Comparison of ENCODE assay signal across 30 cellular contexts in the genomic region with DNA sequence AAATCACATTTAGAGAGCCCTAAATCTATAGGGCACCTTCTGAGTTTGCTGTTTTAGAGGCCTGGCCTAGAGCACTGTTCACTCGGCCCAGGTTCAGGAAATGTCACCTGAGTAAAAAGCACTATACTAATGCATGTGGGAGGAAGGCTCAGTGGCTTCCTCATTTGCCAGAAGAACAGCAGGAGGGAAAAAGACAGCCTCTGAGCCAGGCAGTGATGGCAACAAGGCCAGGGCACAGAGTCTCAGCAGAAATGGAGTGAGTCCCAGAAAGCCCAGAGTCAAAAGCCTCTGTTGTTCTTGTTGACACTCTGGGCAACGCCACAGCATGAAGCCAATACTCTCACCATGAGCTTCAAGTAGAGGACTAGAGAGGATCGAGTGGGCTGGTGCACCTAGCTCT. TPM values are rescaled to one million over a fixed set of nuclear protein-coding genes. Genes with fewer than 3 reads are reported as not detected.
"Had no signal": no experiment of that assay in that cellular context is flagged by ENCODE, and none has a peak within 500 bp of the region (broad histone marks: within the 10 kb centered on the region; RNA-seq: fewer than 3 reads in every experiment).

No MANE protein-coding gene starts in this region.

- H3K9me3 ChIP-seq: adrenal gland, ascending aorta, colonic mucosa, esophagus squamous epithelium, gastrocnemius medialis, mucosa of descending colon, right lobe of liver, suprapubic skin, uterus had no signal

- H3K27me3 ChIP-seq: adrenal gland, ascending aorta, brain microvascular endothelial cell, colonic mucosa, esophagus squamous epithelium, gastrocnemius medialis, right lobe of liver, suprapubic skin, uterus had no signal

- DNase-seq: activated B cell treated with CpG ODN at 0.5 μM for 24 hours; activated CD4-positive, alpha-beta T cell treated with anti-CD3 and anti-CD28 coated beads for 36 hours; activated CD4-positive, alpha-beta T cell treated with anti-CD3 and anti-CD28 coated beads, Interleukin-2, amount 50 U/mL, for 48 hours; activated CD8-positive, alpha-beta memory T cell treated with anti-CD3 and anti-CD28 coated beads, Interleukin-2, amount 50 U/mL, for 48 hours; activated naive CD4-positive, alpha-beta T cell; activated T-cell treated with anti-CD3 and anti-CD28 coated beads, Interleukin-2, amount 50 U/mL, for 4 hours; adrenal gland; brain microvascular endothelial cell; colonic mucosa; endodermal cell; esophagus squamous epithelium; gastrocnemius medialis; left colon; mesenchymal stem cell; mucosa of descending colon; nephron progenitor cell; right lobe of liver; stimulated activated CD4-positive, alpha-beta T cell treated with anti-CD3 and anti-CD28 coated beads, Interleukin-1b, Interleukin-23, amount 100 ng/mL, for 48 hours; stimulated activated naive CD8-positive, alpha-beta T cell treated with anti-CD3 and anti-CD28 coated beads, Interleukin-15, amount 100 ng/mL, for 72 hours; T-helper 9 cell; trophoblast cell; uterus had no signal

- H3K4me1 ChIP-seq: adrenal gland, ascending aorta, colonic mucosa, esophagus squamous epithelium, gastrocnemius medialis, parathyroid adenoma, right lobe of liver, suprapubic skin, uterus had no signal

- H3K27ac ChIP-seq: adrenal gland, ascending aorta, brain microvascular endothelial cell, colonic mucosa, esophagus squamous epithelium, gastrocnemius medialis, parathyroid adenoma, right lobe of liver, skin epidermis, suprapubic skin, uterus had no signal

- H3K36me3 ChIP-seq: adrenal gland, ascending aorta, brain microvascular endothelial cell, colonic mucosa, esophagus squamous epithelium, gastrocnemius medialis, right lobe of liver, suprapubic skin, uterus had no signal

- H3K4me3 ChIP-seq: adrenal gland, ascending aorta, colonic mucosa, dorsolateral prefrontal cortex, esophagus squamous epithelium, gastrocnemius medialis, mucosa of descending colon, right lobe of liver, skin epidermis, suprapubic skin, uterus had no signal

RNA-seq across cellular contexts. Expression of gene LTF, which starts 25.9 kb away (rescaled TPM):
- total RNA-seq: activated B cell treated with CpG ODN at 0.5 μM for 24 hours; activated CD4-positive, alpha-beta T cell treated with anti-CD3 and anti-CD28 coated beads for 36 hours; activated CD8-positive, alpha-beta memory T cell treated with anti-CD3 and anti-CD28 coated beads for 36 hours; activated T-cell treated with anti-CD3 and anti-CD28 coated beads, Interleukin-2, amount 50 U/mL, for 4 hours; activated T-helper 2 cell treated with anti-CD3 and anti-CD28 coated beads, Interferon-gamma antibody, Interleukin-2, Interleukin-4, amounts not matched to agents 10 μg/mL and 5 μg/mL and 100 μg/mL, durations not matched to agents 14 hours and 24 hours and 36 hours had no signal

RNA-seq across cellular contexts. Expression of gene CCRL2, which starts 31.8 kb away (rescaled TPM):
- total RNA-seq: ascending aorta, endodermal cell had no signal

RNA-seq across cellular contexts. Expression of gene RTP3, which starts 58.9 kb away (rescaled TPM):
- total RNA-seq: activated B cell treated with CpG ODN at 0.5 μM for 24 hours; activated CD4-positive, alpha-beta T cell treated with anti-CD3 and anti-CD28 coated beads for 36 hours; activated CD8-positive, alpha-beta memory T cell treated with anti-CD3 and anti-CD28 coated beads for 36 hours; activated T-cell treated with anti-CD3 and anti-CD28 coated beads, Interleukin-2, amount 50 U/mL, for 4 hours; activated T-helper 2 cell treated with anti-CD3 and anti-CD28 coated beads, Interferon-gamma antibody, Interleukin-2, Interleukin-4, amounts not matched to agents 10 μg/mL and 5 μg/mL and 100 μg/mL, durations not matched to agents 14 hours and 24 hours and 36 hours; adrenal gland; ascending aorta; colonic mucosa; dorsolateral prefrontal cortex; endodermal cell; esophagus squamous epithelium; gastrocnemius medialis; left colon; lower leg skin; mucosa of descending colon; suprapubic skin; uterus had no signal
- polyA plus RNA-seq: adrenal gland had no signal
